ENCODE assay signal across 10 cellular contexts in genomic region chr4:184896868-184897715, GRCh38.
DNase-seq lines count a peak whose midpoint lies in the region; ATAC-seq and TF ChIP-seq lines count a peak whose summit lies in the region.
"Had no signal": no experiment of that assay in that cellular context is flagged by ENCODE, and none has a peak within 500 bp of the region (broad histone marks: within the 10 kb centered on the region; RNA-seq: fewer than 3 reads in every experiment).

No MANE protein-coding gene starts in this region.

- no peaks in the 10 kb centered on the region for H3K36me3 ChIP-seq in adrenal gland (replicated peaks in 1 of 2)

- peak overlapping the region in 1 of 5 donors; percentile 40 for H3K27ac ChIP-seq in adrenal gland

- H3K4me1 ChIP-seq in adrenal gland (replicated peaks in 1 of 2) = no peaks in the 10 kb centered on the region

- peaks cover 5% of the 10 kb centered on the region for H3K36me3 Mint-ChIP-seq in stimulated activated memory B cell treated with anti-CD40 and anti-IgM and Interleukin-4, amounts not matched to agents 10 μg/mL and 1 μg/mL and 100 μg/mL, for 72 hours

- TF ChIP-seq POLR2A in adrenal gland (IDR thresholded peaks at IDR 0.05) = no peak

- H3K4me3 ChIP-seq in adrenal gland = no peak overlapping the region

- peak overlapping the region; percentile 76 for H3K4me3 Mint-ChIP-seq in stimulated activated memory B cell treated with anti-CD40 and anti-IgM and Interleukin-4, amounts not matched to agents 10 μg/mL and 1 μg/mL and 100 μg/mL, for 72 hours
- H3K4me3 Mint-ChIP-seq: dendritic cell treated with granulocyte-macrophage colony-stimulating factor and Interleukin-4, amounts not matched to agents 40 ng/mL and 50 ng/mL, for 4 days had no signal

- 65 to 71% (median 67%) methylated on average over 15 to 19 of the region's 19 CpGs for WGBS in adrenal gland, 4 donors

- peaks cover 35% of the 10 kb centered on the region for H3K4me1 Mint-ChIP-seq in stimulated activated memory B cell treated with anti-CD40 and anti-IgM and Interleukin-4, amounts not matched to agents 10 μg/mL and 1 μg/mL and 100 μg/mL, for 72 hours

- peaks cover 3% of the 10 kb centered on the region for H3K9me3 Mint-ChIP-seq in stimulated activated memory B cell treated with anti-CD40 and anti-IgM and Interleukin-4, amounts not matched to agents 10 μg/mL and 1 μg/mL and 100 μg/mL, for 72 hours

- DNase-seq in GM19238 (ENCODE audit: insufficient read length, low spot score) (peak; percentile 25), adrenal gland (peak in 4 of 7 donors; percentile 20 to 35 (median 26)), A172 (ENCODE audit: low spot score) (no peak), COLO668 (lab: John Stamatoyannopoulos, UW; ENCODE audit: unreplicated experiment) (no peak)
- DNase-seq: activated CD4-positive, alpha-beta T cell treated with anti-CD3 and anti-CD28 coated beads for 48 hours had no signal

- peak overlapping the region; percentile 88 for H3K27ac Mint-ChIP-seq in stimulated activated memory B cell treated with anti-CD40 and anti-IgM and Interleukin-4, amounts not matched to agents 10 μg/mL and 1 μg/mL and 100 μg/mL, for 72 hours

- peak; percentile 60 for ATAC-seq in HG02973 (IDR thresholded peaks at IDR 0.05; ENCODE audit: unreplicated experiment)
- ATAC-seq in stimulated activated memory B cell treated with anti-CD40 and anti-IgM and Interleukin-4, amounts not matched to agents 10 μg/mL and 1 μg/mL and 100 μg/mL, for 72 hours = peak; percentile 81
- ATAC-seq in SK-N-SH treated with all-trans-retinoic acid at 6 μM for 48 hours = no peak
- ATAC-seq in HG03025 (IDR thresholded peaks at IDR 0.05; ENCODE audit: low FRiP score, unreplicated experiment) = no peak

- intact Hi-C loops in adrenal gland (cut with DNase I) = no loop called here

- peaks cover 32% of the 10 kb centered on the region for H3K27me3 Mint-ChIP-seq in stimulated activated memory B cell treated with anti-CD40 and anti-IgM and Interleukin-4, amounts not matched to agents 10 μg/mL and 1 μg/mL and 100 μg/mL, for 72 hours

- no peaks in the 10 kb centered on the region for H3K27me3 ChIP-seq in adrenal gland

- no peak for TF ChIP-seq CTCF in adrenal gland (IDR thresholded peaks at IDR 0.05)

- no peaks in the 10 kb centered on the region for H3K9me3 ChIP-seq in adrenal gland (replicated peaks in 1 of 3)

TF ChIP-seq in SK-N-SH treated with all-trans-retinoic acid at 6 μM for 48 hours, 23 proteins besides CTCF, POLR2A, EP300 and RAD21:
- no peak for TF ChIP-seq CSDC2 (CRISPR knock-in tag; IDR thresholded peaks at IDR 0.05)
- no peak for TF ChIP-seq OSR1 (CRISPR knock-in tag; IDR thresholded peaks at IDR 0.05)
- TF ChIP-seq ZNF70 (CRISPR knock-in tag; IDR thresholded peaks at IDR 0.05) = no peak
- no peak for TF ChIP-seq SNAI2 (CRISPR knock-in tag; IDR thresholded peaks at IDR 0.05)
- no peak for TF ChIP-seq ZFP3 (CRISPR knock-in tag; IDR thresholded peaks at IDR 0.05)
- no peak for TF ChIP-seq TCF4 (CRISPR knock-in tag; IDR thresholded peaks at IDR 0.05; ENCODE audit: borderline replicate concordance)
- TF ChIP-seq ESRRG (CRISPR knock-in tag; IDR thresholded peaks at IDR 0.05) = no peak
- TF ChIP-seq PPARA (CRISPR knock-in tag; IDR thresholded peaks at IDR 0.05; ENCODE audit: borderline replicate concordance) = no peak
- no peak for TF ChIP-seq ZNF565 (CRISPR knock-in tag; conservative IDR thresholded peaks at IDR 0.05; ENCODE audit: low read depth)

Comparison
In these comparisons a context has a peak if more than half of its experiments do, and no peak if none do; other contexts are left out.
1. DNase-seq: peak in GM19238 (single experiment) and adrenal gland (4 of 7); none in A172 (single experiment) and COLO668 (single experiment).
2. ATAC-seq: peak in HG02973 (single experiment) and stimulated activated memory B cell treated with anti-CD40 and anti-IgM and Interleukin-4, amounts not matched to agents 10 μg/mL and 1 μg/mL and 100 μg/mL, for 72 hours (single experiment); none in SK-N-SH treated with all-trans-retinoic acid at 6 μM for 48 hours (single experiment) and HG03025 (single experiment).